ENCODE assay signal across 8 cellular contexts in genomic region chr4:77044458-77045124, GRCh38. TPM values are rescaled to one million over a fixed set of nuclear protein-coding genes. Genes with fewer than 3 reads are reported as not detected.
A peak's percentile ranks its signal among the peaks of the same experiment; 100 is the strongest.
DNase-seq lines count a peak whose midpoint lies in the region; ATAC-seq lines count a peak whose summit lies in the region.

No MANE protein-coding gene starts in this region.

- ATAC-seq in activated T-cell treated with anti-CD3 and anti-CD28 coated beads, Interleukin-2, amount 50 U/mL, for 72 hours (replicated peaks in 1 of 2): peak; percentile 64 to 65
- ATAC-seq in GM18502 (IDR thresholded peaks at IDR 0.05; ENCODE audit: poor library complexity, unreplicated experiment) (no peak), HG03139 (IDR thresholded peaks at IDR 0.05; ENCODE audit: unreplicated experiment) (no peak)

- H3K4me1 Mint-ChIP-seq in activated T-cell treated with anti-CD3 and anti-CD28 coated beads, Interleukin-2, amount 50 U/mL, for 72 hours (ENCODE audit: low read depth): no peaks in the 10 kb centered on the region

- DNase-seq in activated T-cell treated with anti-CD3 and anti-CD28 coated beads, Interleukin-2, amount 50 U/mL, for 72 hours: no peak
- DNase-seq in activated T-cell treated with anti-CD3 and anti-CD28 coated beads for 4 hours: no peak
- DNase-seq in NCI-H526 treated with DMSO at 0.1 percent for 48 hours (lab: John Stamatoyannopoulos, UW): peak; percentile 3
- peak; percentile 55 for DNase-seq in cerebellar cortex (ENCODE audit: low spot score)
- DNase-seq in caudate nucleus (lab: John Stamatoyannopoulos, UW): no peak

- peak overlapping the region; percentile 12 for H3K27ac ChIP-seq in mesodermal cell (ENCODE audit: low read depth, low read length, severe bottlenecking)
- no peak overlapping the region for H3K27ac ChIP-seq in caudate nucleus (ENCODE audit: low read depth, low read length)

- H3K27me3 Mint-ChIP-seq in activated T-cell treated with anti-CD3 and anti-CD28 coated beads, Interleukin-2, amount 50 U/mL, for 72 hours (ENCODE audit: low read depth): no peaks in the 10 kb centered on the region

- H3K9me3 Mint-ChIP-seq in activated T-cell treated with anti-CD3 and anti-CD28 coated beads, Interleukin-2, amount 50 U/mL, for 72 hours: no peaks in the 10 kb centered on the region

- H3K4me1 ChIP-seq in mesodermal cell (ENCODE audit: control insufficient read depth, insufficient read depth, low read length, poor library complexity, severe bottlenecking): peaks cover 8% of the 10 kb centered on the region

- H3K4me3 ChIP-seq in mesodermal cell (ENCODE audit: extremely low read depth, insufficient read depth, low read length, poor library complexity, severe bottlenecking): no peak overlapping the region

- no peaks in the 10 kb centered on the region for H3K9me3 ChIP-seq in mesodermal cell (ENCODE audit: control insufficient read depth, low read length)

- no peak overlapping the region for H3K4me3 Mint-ChIP-seq in activated T-cell treated with anti-CD3 and anti-CD28 coated beads, Interleukin-2, amount 50 U/mL, for 72 hours

- 60 to 71% methylated on average over 2 to 3 of the region's 4 CpGs for WGBS in mesodermal cell (ENCODE audit: insufficient coverage in 2 of 2), 2 experiments

- peaks cover 0 to 9% of the 10 kb centered on the region in 2 donors for H3K36me3 Mint-ChIP-seq in activated T-cell treated with anti-CD3 and anti-CD28 coated beads, Interleukin-2, amount 50 U/mL, for 72 hours (ENCODE audit: insufficient read depth in 2 of 2)

- H3K27ac Mint-ChIP-seq in activated T-cell treated with anti-CD3 and anti-CD28 coated beads, Interleukin-2, amount 50 U/mL, for 72 hours: peak overlapping the region; percentile 24

- peaks cover 60% of the 10 kb centered on the region for H3K36me3 ChIP-seq in mesodermal cell (ENCODE audit: control insufficient read depth, insufficient read depth, low read length)

RNA-seq across cellular contexts. Expression of gene CCNI, which starts 31.2 kb away (rescaled TPM):
- 100 to 1,000 TPM; 301 to 343 TPM for total RNA-seq in activated T-cell treated with anti-CD3 and anti-CD28 coated beads, Interleukin-2, amount 50 U/mL, for 72 hours
- 342 TPM for polyA plus RNA-seq in mesodermal cell (2013, experiment 1 of 2)
- 317 TPM for polyA plus RNA-seq in mesodermal cell (2013, experiment 2 of 2)

Comparison
In these comparisons a context has a peak if more than half of its experiments do, and no peak if none do; other contexts are left out.
1. ATAC-seq: peak in activated T-cell treated with anti-CD3 and anti-CD28 coated beads, Interleukin-2, amount 50 U/mL, for 72 hours (2 of 2); none in GM18502 (single experiment) and HG03139 (single experiment).
2. DNase-seq: peak in NCI-H526 treated with DMSO at 0.1 percent for 48 hours (single experiment) and cerebellar cortex (single experiment); none in activated T-cell treated with anti-CD3 and anti-CD28 coated beads, Interleukin-2, amount 50 U/mL, for 72 hours (0 of 2), activated T-cell treated with anti-CD3 and anti-CD28 coated beads for 4 hours (single experiment) and caudate nucleus (0 of 61).